28 cellular contexts compared by ENCODE assay signal in genomic region chr16:74837056-74837455, GRCh38.
DNase-seq lines count a peak whose midpoint lies in the region; ATAC-seq, FAIRE-seq and TF ChIP-seq lines count a peak whose summit lies in the region.
"Had no signal": no experiment of that assay in that cellular context is flagged by ENCODE, and none has a peak within 500 bp of the region (broad histone marks: within the 10 kb centered on the region; RNA-seq: fewer than 3 reads in every experiment).

No MANE protein-coding gene starts in this region.

- H3K9ac ChIP-seq in endothelial cell of umbilical vein (replicated peaks; ENCODE audit: extremely low read depth, insufficient read depth, low read length) = no peak overlapping the region
- H3K9ac ChIP-seq: KMS-11 had no signal

- H3K9me1 ChIP-seq in endothelial cell of umbilical vein (replicated peaks; ENCODE audit: control insufficient read depth, extremely low read depth, insufficient read depth, low read length) = no peaks in the 10 kb centered on the region

- no peak overlapping the region for H3K4me2 ChIP-seq in endothelial cell of umbilical vein (ENCODE audit: insufficient read depth, low read length)
- H3K4me2 ChIP-seq: KMS-11, smooth muscle cell had no signal

- no peak for ATAC-seq in lower lobe of right lung
- ATAC-seq: activated T-cell treated with anti-CD3 and anti-CD28 coated beads, Interleukin-2, amount 50 U/mL, for 4 hours; naive thymus-derived CD4-positive, alpha-beta T cell; upper lobe of right lung had no signal

- peaks cover 0 to 3% of the 10 kb centered on the region in 2 experiments for H3K27me3 ChIP-seq in endothelial cell of umbilical vein (ENCODE audit: control insufficient read depth in 2 of 2, insufficient read depth in 2 of 2, low read length in 2 of 2)
- H3K27me3 ChIP-seq in lower lobe of right lung (ENCODE audit: low read depth) = no peaks in the 10 kb centered on the region
- H3K27me3 ChIP-seq: adrenal gland, breast epithelium, upper lobe of right lung had no signal

- FAIRE-seq in endothelial cell of umbilical vein (lab: Jason Lieb, UNC) = no peak
- FAIRE-seq: H1 had no signal

- intact Hi-C loops in endothelial cell of umbilical vein (cut with micrococcal nuclease) = no loop called here
- intact Hi-C loops in lower lobe of right lung (cut with DNase I) = no loop called here

- TF ChIP-seq CTCF in endothelial cell of umbilical vein (IDR thresholded peaks at IDR 0.05; ENCODE audit: extremely low read depth in 1 of 2, insufficient read depth in 1 of 2, low read depth in 1 of 2, low read length in 2 of 2) (no peak), lower lobe of right lung (IDR thresholded peaks at IDR 0.05) (no peak)

- no peak overlapping the region for H2AFZ ChIP-seq in endothelial cell of umbilical vein (ENCODE audit: low read depth, low read length)

- no peak overlapping the region for H3K27ac ChIP-seq in endothelial cell of umbilical vein (ENCODE audit: insufficient read depth, low read depth, low read length)
- H3K27ac ChIP-seq in lower lobe of right lung = no peak overlapping the region
- H3K27ac ChIP-seq: breast epithelium, KMS-11, upper lobe of right lung had no signal

- H3K79me2 ChIP-seq in endothelial cell of umbilical vein (ENCODE audit: control insufficient read depth, insufficient read depth, low read length) = no peaks in the 10 kb centered on the region

- DNase-seq in NCI-H1092 treated with DMSO at 0.1 percent for 48 hours (lab: John Stamatoyannopoulos, UW) (peak; percentile 3), NCI-H1092 (lab: John Stamatoyannopoulos, UW) (no peak), NCI-H345 treated with DMSO at 0.1 percent for 48 hours (lab: John Stamatoyannopoulos, UW; ENCODE audit: unreplicated experiment) (peak; percentile 57), endothelial cell of umbilical vein (ENCODE audit: low read depth, low spot score) (peak; percentile 32), renal cortical epithelial cell (ENCODE audit: low read depth) (peak; percentile 25), lower lobe of right lung (no peak), DMS53 (lab: John Stamatoyannopoulos, UW) (no peak), NOMO-1 (lab: John Stamatoyannopoulos, UW; ENCODE audit: unreplicated experiment in 2 of 2) (no peak)
- DNase-seq: 8988T; activated CD4-positive, alpha-beta T cell treated with anti-CD3 and anti-CD28 coated beads for 48 hours; activated naive CD4-positive, alpha-beta T cell; activated T-cell treated with anti-CD3 and anti-CD28 coated beads, Interleukin-2, amount 50 U/mL, for 4 hours; CD4-positive, alpha-beta T cell; cortex of kidney; GF-D8; mesendoderm; MV-4-11; naive thymus-derived CD4-positive, alpha-beta T cell; NCI-H1930; NCI-H526; occipital lobe; stimulated activated CD4-positive, alpha-beta T cell treated with anti-CD3 and anti-CD28 coated beads, Interleukin-2, amount 100 ng/mL, for 24 hours; upper lobe of right lung had no signal

- CTCF ChIA-PET in endothelial cell of umbilical vein (lab: Charles Lee) = interaction anchor here (0.8 to 2.1 kb wide), 3 partner anchors 16 to 26 kb away, joined by 3 to 13 read pairs (median 3); no protein-coding TSS in a partner anchor

- dilution Hi-C loops in endothelial cell of umbilical vein (cut with MboI; ENCODE audit: extremely low pct_ligation_motif_present, low sequenced_read_pairs) = no loop called here

- H3K4me1 ChIP-seq in endothelial cell of umbilical vein (ENCODE audit: control insufficient read depth, extremely low read depth, insufficient read depth, low read length) (no peaks in the 10 kb centered on the region), lower lobe of right lung (peaks cover 3% of the 10 kb centered on the region)
- H3K4me1 ChIP-seq: breast epithelium, upper lobe of right lung had no signal

- H3K9me3 ChIP-seq in endothelial cell of umbilical vein (replicated peaks; ENCODE audit: control insufficient read depth, insufficient read depth, low read length) = no peaks in the 10 kb centered on the region
- no peaks in the 10 kb centered on the region for H3K9me3 ChIP-seq in lower lobe of right lung
- H3K9me3 ChIP-seq: adrenal gland, breast epithelium, upper lobe of right lung had no signal

- POLR2A ChIA-PET in endothelial cell of umbilical vein (lab: Charles Lee) = interaction anchor here (0.7 kb wide), 1 partner anchor 10 kb away, joined by 3 read pairs; no protein-coding TSS in a partner anchor

- H3K4me3 ChIP-seq in endothelial cell of umbilical vein (replicated peaks in 1 of 3; ENCODE audit: insufficient read depth in 1 of 3, low read depth in 1 of 3, low read length in 3 of 3) (no peak overlapping the region), lower lobe of right lung (no peak overlapping the region)
- H3K4me3 ChIP-seq: adrenal gland, breast epithelium, smooth muscle cell, upper lobe of right lung had no signal

- H3K36me3 ChIP-seq in endothelial cell of umbilical vein (ENCODE audit: control insufficient read depth in 2 of 2, extremely low read depth in 1 of 2, insufficient read depth in 2 of 2, low read length in 2 of 2) = no peaks in the 10 kb centered on the region
- no peaks in the 10 kb centered on the region for H3K36me3 ChIP-seq in lower lobe of right lung
- H3K36me3 ChIP-seq: adrenal gland, breast epithelium, upper lobe of right lung had no signal

- no peaks in the 10 kb centered on the region for H4K20me1 ChIP-seq in endothelial cell of umbilical vein (replicated peaks; ENCODE audit: control insufficient read depth, extremely low read depth, insufficient read depth, low read length)

- BruUV-seq in endothelial cell of umbilical vein (replicated peaks; lab: Mats Ljungman, UMichigan) = no TSS peak

- TF ChIP-seq POLR2A in endothelial cell of umbilical vein (IDR thresholded peaks at IDR 0.05; ENCODE audit: low read depth, low read length) = no peak

TF ChIP-seq in endothelial cell of umbilical vein, 7 proteins besides CTCF, POLR2A, EP300 and RAD21:
- TF ChIP-seq POLR2AphosphoS5 (IDR thresholded peaks at IDR 0.05; ENCODE audit: insufficient read depth, low read depth, low read length) (no peak), JUN (IDR thresholded peaks at IDR 0.05; ENCODE audit: borderline replicate concordance, insufficient read depth, insufficient read length, low read depth) (no peak), MYC (IDR thresholded peaks at IDR 0.05; ENCODE audit: low read depth, low read length) (no peak), GATA2 (IDR thresholded peaks at IDR 0.05; ENCODE audit: insufficient read depth, insufficient read length, low read depth, low read length) (no peak), FOS (IDR thresholded peaks at IDR 0.05; ENCODE audit: borderline replicate concordance, insufficient read depth, low read length) (no peak), EZH2 (IDR thresholded peaks at IDR 0.05; ENCODE audit: borderline replicate concordance, low read depth, low read length, severe bottlenecking) (no peak), MAX (IDR thresholded peaks at IDR 0.05; ENCODE audit: insufficient read depth, insufficient read length) (no peak)

Comparison
In these comparisons a context has a peak if more than half of its experiments do, and no peak if none do; other contexts are left out.
1. DNase-seq: peak in NCI-H1092 treated with DMSO at 0.1 percent for 48 hours (single experiment), NCI-H345 treated with DMSO at 0.1 percent for 48 hours (single experiment), endothelial cell of umbilical vein (single experiment) and renal cortical epithelial cell (single experiment); none in NCI-H1092 (single experiment), lower lobe of right lung (single experiment), DMS53 (single experiment) and NOMO-1 (0 of 2).